18 cellular contexts compared by ENCODE assay signal in the genomic region with DNA sequence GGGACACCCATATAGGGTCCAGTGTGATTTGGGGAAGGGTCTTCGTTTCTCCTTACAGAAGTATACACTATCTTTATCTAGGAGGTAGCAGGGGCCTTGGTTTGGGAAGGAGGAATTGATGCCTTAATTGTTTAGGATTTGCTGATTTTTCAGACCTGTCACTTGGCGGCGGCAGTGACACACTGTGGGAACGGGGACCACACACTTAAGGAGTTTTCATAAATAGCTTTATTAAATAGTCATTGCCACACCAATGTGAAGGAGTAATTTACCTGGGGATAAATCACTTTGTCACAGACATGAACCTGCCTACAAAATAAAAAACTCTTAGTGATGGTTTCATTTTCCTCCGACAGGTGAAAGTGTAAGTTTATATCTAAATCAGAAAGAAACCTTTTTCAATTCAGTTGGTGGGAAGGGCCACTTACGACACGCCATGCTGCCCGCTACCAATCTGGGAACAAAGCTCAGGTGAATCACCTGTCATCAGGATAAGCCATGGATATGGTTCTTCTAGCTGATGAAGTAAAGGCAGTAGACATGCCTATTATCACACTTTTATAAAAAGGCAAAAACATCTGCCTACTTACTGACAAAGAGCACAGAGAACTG. TPM values are rescaled to one million over a fixed set of nuclear protein-coding genes. Genes with fewer than 3 reads are reported as not detected.
DNase-seq lines count a peak whose midpoint lies in the region; ATAC-seq and TF ChIP-seq lines count a peak whose summit lies in the region.
"Had no signal": no experiment of that assay in that cellular context is flagged by ENCODE, and none has a peak within 500 bp of the region (broad histone marks: within the 10 kb centered on the region; RNA-seq: fewer than 3 reads in every experiment).

No MANE protein-coding gene starts in this region.

- H3K4me1 Mint-ChIP-seq in mesothelial cell of epicardium = peaks cover 7% of the 10 kb centered on the region
- H3K4me1 Mint-ChIP-seq: activated CD8-positive, alpha-beta memory T cell treated with anti-CD3 and anti-CD28 coated beads, Interleukin-2, amount 10 ng/mL, durations not matched to agents 7 days and 5 days; activated naive CD8-positive, alpha-beta T cell treated with anti-CD3 and anti-CD28 coated beads for 36 hours; naive thymus-derived CD8-positive, alpha-beta T cell had no signal

- peaks cover 18% of the 10 kb centered on the region for H3K27me3 Mint-ChIP-seq in mesothelial cell of epicardium (ENCODE audit: low read depth)
- H3K27me3 Mint-ChIP-seq: CD4-positive, alpha-beta T cell had no signal

- TF ChIP-seq CTCF in WERI-Rb-1 (IDR thresholded peaks at IDR 0.05; ENCODE audit: low read depth, low read length) (peak; percentile 30; the same call in 1 of the 2 replicates), mesothelial cell of epicardium (IDR thresholded peaks at IDR 0.05; ENCODE audit: unreplicated experiment) (no peak)

- peak; percentile 48 for DNase-seq in D341Med (ENCODE audit: low spot score)
- peak; percentile 55 to 69 (median 66) for DNase-seq in NCI-H1417 (lab: John Stamatoyannopoulos, UW)
- DNase-seq in WERI-Rb-1 = peak; percentile 30
- no peak for DNase-seq in mesothelial cell of epicardium (ENCODE audit: low spot score in 2 of 2, unreplicated experiment in 2 of 2)
- DNase-seq in SHP77 treated with DMSO at 0.1 percent for 48 hours (lab: John Stamatoyannopoulos, UW) = no peak
- DNase-seq in NCI-H2196 (lab: John Stamatoyannopoulos, UW; ENCODE audit: unreplicated experiment) = no peak
- DNase-seq: activated CD8-positive, alpha-beta memory T cell treated with anti-CD3 and anti-CD28 coated beads, Interleukin-2, amount 10 ng/mL, durations not matched to agents 7 days and 5 days; activated naive CD8-positive, alpha-beta T cell treated with anti-CD3 and anti-CD28 coated beads for 36 hours; CD4-positive, alpha-beta T cell; foreskin melanocyte; islet precursor cell; naive thymus-derived CD8-positive, alpha-beta T cell; Right ventricle myocardium superior; testis had no signal

- no peak overlapping the region for H3K4me3 ChIP-seq in WERI-Rb-1 (ENCODE audit: low read depth, low read length)
- H3K4me3 ChIP-seq in iPS-18a (ENCODE audit: low read length) = peak overlapping the region; percentile 36
- H3K4me3 ChIP-seq: skin epidermis, testis had no signal

- H3K27ac Mint-ChIP-seq in mesothelial cell of epicardium = no peak overlapping the region
- H3K27ac Mint-ChIP-seq: activated CD8-positive, alpha-beta memory T cell treated with anti-CD3 and anti-CD28 coated beads, Interleukin-2, amount 10 ng/mL, durations not matched to agents 7 days and 5 days; activated naive CD8-positive, alpha-beta T cell treated with anti-CD3 and anti-CD28 coated beads for 36 hours; CD4-positive, alpha-beta T cell; naive thymus-derived CD8-positive, alpha-beta T cell had no signal

- no peaks in the 10 kb centered on the region for H3K9me3 ChIP-seq in WERI-Rb-1 (ENCODE audit: severe bottlenecking)
- no peaks in the 10 kb centered on the region for H3K9me3 ChIP-seq in iPS-18a (ENCODE audit: control insufficient read depth, low read depth, low read length)
- H3K9me3 ChIP-seq: testis had no signal

- no peak for ATAC-seq in HG02852 (IDR thresholded peaks at IDR 0.05; ENCODE audit: unreplicated experiment)
- ATAC-seq: activated CD8-positive, alpha-beta memory T cell treated with anti-CD3 and anti-CD28 coated beads, Interleukin-2, amount 10 ng/mL, durations not matched to agents 7 days and 5 days; naive thymus-derived CD8-positive, alpha-beta T cell had no signal

- no peaks in the 10 kb centered on the region for H3K36me3 Mint-ChIP-seq in mesothelial cell of epicardium
- H3K36me3 Mint-ChIP-seq: activated CD8-positive, alpha-beta memory T cell treated with anti-CD3 and anti-CD28 coated beads, Interleukin-2, amount 10 ng/mL, durations not matched to agents 7 days and 5 days; activated naive CD8-positive, alpha-beta T cell treated with anti-CD3 and anti-CD28 coated beads for 36 hours; naive thymus-derived CD8-positive, alpha-beta T cell had no signal

- no peak overlapping the region for H3K9ac ChIP-seq in iPS-18a (ENCODE audit: low read length)
- H3K9ac ChIP-seq: KMS-11 had no signal

- no peak overlapping the region for H3K4me3 Mint-ChIP-seq in mesothelial cell of epicardium
- H3K4me3 Mint-ChIP-seq: activated CD8-positive, alpha-beta memory T cell treated with anti-CD3 and anti-CD28 coated beads, Interleukin-2, amount 10 ng/mL, durations not matched to agents 7 days and 5 days; activated naive CD8-positive, alpha-beta T cell treated with anti-CD3 and anti-CD28 coated beads for 36 hours; CD4-positive, alpha-beta T cell; naive thymus-derived CD8-positive, alpha-beta T cell had no signal

- H3K27me3 ChIP-seq in WERI-Rb-1 (ENCODE audit: insufficient read depth, low read depth, severe bottlenecking) (no peaks in the 10 kb centered on the region), iPS-18a (ENCODE audit: control insufficient read depth, insufficient read depth, low read length) (peaks cover 14% of the 10 kb centered on the region)
- H3K27me3 ChIP-seq: testis had no signal

- H3K27ac ChIP-seq in WERI-Rb-1 (no peak overlapping the region), iPS-18a (ENCODE audit: low read length) (no peak overlapping the region)
- H3K27ac ChIP-seq: KMS-11, skin epidermis, testis had no signal

- no peaks in the 10 kb centered on the region for H3K9me3 Mint-ChIP-seq in mesothelial cell of epicardium
- H3K9me3 Mint-ChIP-seq: activated naive CD8-positive, alpha-beta T cell treated with anti-CD3 and anti-CD28 coated beads for 36 hours; CD4-positive, alpha-beta T cell; naive thymus-derived CD8-positive, alpha-beta T cell had no signal

- H3K36me3 ChIP-seq in WERI-Rb-1 (no peaks in the 10 kb centered on the region), iPS-18a (ENCODE audit: control insufficient read depth, low read depth, low read length) (no peaks in the 10 kb centered on the region)

- peaks cover 65% of the 10 kb centered on the region for H3K4me1 ChIP-seq in iPS-18a (ENCODE audit: control insufficient read depth, low read depth, low read length)
- H3K4me1 ChIP-seq: testis had no signal

RNA-seq across cellular contexts. Expression of gene ENO4, which starts 12.3 kb away (rescaled TPM):
- 0.97 to 2.6 TPM (median 1.9 TPM) in 3 replicates for total RNA-seq in mesothelial cell of epicardium
- total RNA-seq: activated CD8-positive, alpha-beta memory T cell treated with anti-CD3 and anti-CD28 coated beads, Interleukin-2, amount 10 ng/mL, durations not matched to agents 7 days and 5 days; activated naive CD8-positive, alpha-beta T cell treated with anti-CD3 and anti-CD28 coated beads for 36 hours; CD4-positive, alpha-beta T cell; naive thymus-derived CD8-positive, alpha-beta T cell had no signal

Comparison
In these comparisons a context has a peak if more than half of its experiments do, and no peak if none do; other contexts are left out.
1. DNase-seq: peak in D341Med (single experiment), NCI-H1417 (3 of 3) and WERI-Rb-1 (single experiment); none in mesothelial cell of epicardium (0 of 2), SHP77 treated with DMSO at 0.1 percent for 48 hours (single experiment) and NCI-H2196 (single experiment).